Comparison of ENCODE assay signal across 1 cellular context in the genomic region with DNA sequence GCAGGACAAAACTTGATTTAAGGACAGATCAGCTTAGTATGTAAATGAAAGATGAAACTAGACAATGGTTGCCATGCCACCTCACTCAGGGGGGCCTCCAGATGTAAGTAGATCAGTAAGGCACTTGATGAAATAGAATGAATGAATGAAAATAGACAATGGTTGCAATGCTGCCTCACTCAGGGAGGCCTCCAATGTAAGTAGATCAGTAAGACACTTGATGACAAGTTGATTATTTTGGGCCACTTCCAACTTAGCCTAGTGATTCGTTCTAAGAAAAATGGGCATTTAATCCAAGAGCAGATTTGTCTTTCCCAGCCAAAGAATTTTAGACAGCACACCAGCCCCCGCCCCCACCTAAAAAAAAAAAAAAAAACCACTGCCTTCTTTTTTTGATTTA.
TF ChIP-seq lines count a peak whose summit lies in the region.

No MANE protein-coding gene starts in this region.

TF ChIP-seq in GM23338, 12 proteins besides CTCF, POLR2A, EP300 and RAD21:
- TF ChIP-seq JUNB (IDR thresholded peaks at IDR 0.05; ENCODE audit: unreplicated experiment) (no peak), ZNF331 (CRISPR knock-in tag; IDR thresholded peaks at IDR 0.05; ENCODE audit: low read depth) (no peak), ZNF114 (CRISPR knock-in tag; IDR thresholded peaks at IDR 0.05) (no peak), CREB1 (CRISPR knock-in tag; IDR thresholded peaks at IDR 0.05; ENCODE audit: low read depth) (no peak), STAT1 (IDR thresholded peaks at IDR 0.05; ENCODE audit: unreplicated experiment) (no peak), NANOG (IDR thresholded peaks at IDR 0.05; ENCODE audit: borderline replicate concordance) (no peak), EZH2 (IDR thresholded peaks at IDR 0.05; ENCODE audit: low read depth, unreplicated experiment) (no peak), POLR2AphosphoS5 (IDR thresholded peaks at IDR 0.05; ENCODE audit: low read depth) (no peak)
- TF ChIP-seq, protein P1, sequence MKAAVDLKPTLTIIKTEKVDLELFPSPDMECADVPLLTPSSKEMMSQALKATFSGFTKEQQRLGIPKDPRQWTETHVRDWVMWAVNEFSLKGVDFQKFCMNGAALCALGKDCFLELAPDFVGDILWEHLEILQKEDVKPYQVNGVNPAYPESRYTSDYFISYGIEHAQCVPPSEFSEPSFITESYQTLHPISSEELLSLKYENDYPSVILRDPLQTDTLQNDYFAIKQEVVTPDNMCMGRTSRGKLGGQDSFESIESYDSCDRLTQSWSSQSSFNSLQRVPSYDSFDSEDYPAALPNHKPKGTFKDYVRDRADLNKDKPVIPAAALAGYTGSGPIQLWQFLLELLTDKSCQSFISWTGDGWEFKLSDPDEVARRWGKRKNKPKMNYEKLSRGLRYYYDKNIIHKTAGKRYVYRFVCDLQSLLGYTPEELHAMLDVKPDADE (IDR thresholded peaks at IDR 0.05), result no peak
